20 cellular contexts compared by ENCODE assay signal in the genomic region with DNA sequence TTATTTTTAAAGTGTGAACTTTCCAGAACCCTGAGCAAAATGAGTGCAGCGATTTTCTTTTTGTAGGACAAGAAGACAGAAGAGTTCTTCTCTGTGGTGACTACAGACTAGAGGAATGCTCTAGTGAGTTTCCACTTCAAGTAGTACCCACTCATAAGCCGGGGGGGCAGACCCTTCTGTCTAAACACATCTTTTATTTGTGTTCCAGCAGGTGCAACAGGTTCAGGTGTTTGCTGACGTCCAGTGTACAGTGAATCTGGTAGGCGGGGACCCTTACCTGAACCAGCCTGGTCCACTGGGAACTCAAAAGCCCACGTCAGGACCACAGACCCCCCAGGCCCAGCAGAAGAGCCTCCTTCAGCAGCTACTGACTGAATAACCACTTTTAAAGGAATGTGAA. TPM values are rescaled to one million over a fixed set of nuclear protein-coding genes. Genes with fewer than 3 reads are reported as not detected.
DNase-seq lines count a peak whose midpoint lies in the region; ATAC-seq and TF ChIP-seq lines count a peak whose summit lies in the region.
"Had no signal": no experiment of that assay in that cellular context is flagged by ENCODE, and none has a peak within 500 bp of the region (broad histone marks: within the 10 kb centered on the region; RNA-seq: fewer than 3 reads in every experiment).

No MANE protein-coding gene starts in this region.

- no peaks in the 10 kb centered on the region for H3K9me3 Mint-ChIP-seq in CD14-positive monocyte

- peaks cover 0 to 1% (median 0%) of the 10 kb centered on the region in 3 donors for H3K27me3 Mint-ChIP-seq in CD14-positive monocyte (ENCODE audit: low read depth in 3 of 3)
- H3K27me3 Mint-ChIP-seq: B cell had no signal

- H3K27ac ChIP-seq in right cardiac atrium (ENCODE audit: low read length) (peak overlapping the region; percentile 42), left lung (peak overlapping the region; percentile 9 to 34)
- H3K27ac ChIP-seq: A549, PC-9, SK-N-MC had no signal

- TF ChIP-seq CTCF in left lung (IDR thresholded peaks at IDR 0.05) (no peak), CD14-positive monocyte (IDR thresholded peaks at IDR 0.05) (no peak)

- H3K27me3 ChIP-seq in right cardiac atrium (ENCODE audit: control insufficient read depth, insufficient read depth) (no peaks in the 10 kb centered on the region), left lung (no peaks in the 10 kb centered on the region)

- no peak for ATAC-seq in right cardiac atrium
- no peak for ATAC-seq in Right ventricle myocardium inferior
- ATAC-seq in left lung = peak; percentile 76
- ATAC-seq: A549 had no signal

- no peaks in the 10 kb centered on the region for H3K4me1 ChIP-seq in right cardiac atrium (ENCODE audit: control insufficient read depth, insufficient read depth, low read length)
- H3K4me1 ChIP-seq in left lung = no peaks in the 10 kb centered on the region
- H3K4me1 ChIP-seq: A549, HAP-1 had no signal

- H3K9me3 ChIP-seq in right cardiac atrium (ENCODE audit: control insufficient read depth, low read length) (no peaks in the 10 kb centered on the region), left lung (no peaks in the 10 kb centered on the region)
- H3K9me3 ChIP-seq: A549, HAP-1 had no signal

- intact Hi-C loops in right cardiac atrium (cut with DNase I) (no loop called here), Right ventricle myocardium inferior (cut with DNase I) (no loop called here), left lung (cut with DNase I) (no loop called here), CD14-positive monocyte (cut with micrococcal nuclease) (no loop called here)

- H3K36me3 ChIP-seq in left lung = peaks cover 0 to 58% of the 10 kb centered on the region in 2 donors
- H3K36me3 ChIP-seq: HAP-1 had no signal

- no peak overlapping the region for H3K4me3 ChIP-seq in right cardiac atrium (ENCODE audit: low read length)
- no peak overlapping the region for H3K4me3 ChIP-seq in left lung
- H3K4me3 ChIP-seq: A549, GM23338, HAP-1, PC-9, SK-N-MC had no signal

- DNase-seq in right cardiac atrium (no peak), Right ventricle myocardium inferior (ENCODE audit: missing footprints) (no peak), NCI-H2029 treated with DMSO at 0.1 percent for 48 hours (lab: John Stamatoyannopoulos, UW) (peak; percentile 30), left lung (peak in 1 of 2 donors; percentile 54), OCI-M1 (lab: John Stamatoyannopoulos, UW) (no peak), CD14-positive monocyte (ENCODE audit: low spot score) (no peak)
- DNase-seq in activated CD4-positive, alpha-beta T cell treated with anti-CD3 and anti-CD28 coated beads, Interleukin-2, amount 50 U/mL, for 4 hours = no peak
- DNase-seq: COR-L47, KBM-7, NCI-H1092, NCI-H1436 treated with DMSO at 0.1 percent for 48 hours, NCI-H2107, PC-9, RPMI8226, SHP77 treated with DMSO at 0.1 percent for 48 hours had no signal

- H3K36me3 Mint-ChIP-seq in CD14-positive monocyte = peaks cover 63 to 64% of the 10 kb centered on the region in 2 donors

- H3K27ac Mint-ChIP-seq in CD14-positive monocyte = no peak overlapping the region
- H3K27ac Mint-ChIP-seq: B cell, GM23338 had no signal

- no peak overlapping the region for H3K4me3 Mint-ChIP-seq in CD14-positive monocyte
- H3K4me3 Mint-ChIP-seq: B cell, GM23338 had no signal

- no peaks in the 10 kb centered on the region for H3K4me1 Mint-ChIP-seq in CD14-positive monocyte
- H3K4me1 Mint-ChIP-seq: B cell had no signal

- 93% methylated on average over 5 of the region's 5 CpGs for WGBS in right cardiac atrium

RNA-seq across cellular contexts. Expression of a gene that starts 25.2 kb away (rescaled TPM):
- total RNA-seq in right cardiac atrium = 10 to 100 TPM; 25.0 to 32.4 (median 25.8) TPM
- 29.3 TPM for polyA plus RNA-seq in right cardiac atrium
- total RNA-seq in Right ventricle myocardium inferior = 33.4 TPM
- 10 to 100 TPM; 31.3 to 45.0 TPM for total RNA-seq in left lung
- 10 to 100 TPM; 78.6 to 86.2 TPM for polyA plus RNA-seq in CD14-positive monocyte

RNA-seq across cellular contexts. Expression of a gene that starts 25.2 kb away (rescaled TPM):
- total RNA-seq in right cardiac atrium (1 to 10 TPM; 2.0 to 4.5 (median 3.6) TPM), Right ventricle myocardium inferior (3.0 TPM), left lung (10 to 100 TPM in 1 of 2 donors, 1 to 10 TPM in 1; 9.9 to 10.6 TPM)
- polyA plus RNA-seq in right cardiac atrium (1.6 TPM), CD14-positive monocyte (1 to 10 TPM; 1.6 to 2.3 TPM)
